12 cellular contexts compared by ENCODE assay signal in genomic region chr6:139137716-139138115, GRCh38. TPM values are rescaled to one million over a fixed set of nuclear protein-coding genes. Genes with fewer than 3 reads are reported as not detected.
A peak's percentile ranks its signal among the peaks of the same experiment; 100 is the strongest.
DNase-seq lines count a peak whose midpoint lies in the region; ATAC-seq lines count a peak whose summit lies in the region.
"Had no signal": no experiment of that assay in that cellular context is flagged by ENCODE, and none has a peak within 500 bp of the region (broad histone marks: within the 10 kb centered on the region; RNA-seq: fewer than 3 reads in every experiment).

No MANE protein-coding gene starts in this region.

- 100% methylated on average over 2 of the region's 2 CpGs for WGBS in mesenchymal stem cell

- POLR2A ChIA-PET in activated naive CD8-positive, alpha-beta T cell treated with anti-CD3 and anti-CD28 coated beads, Interleukin-2, amount 10 ng/mL, durations not matched to agents 7 days and 5 days (lab: Charles Lee): interaction anchor here (0.5 to 5.0 kb wide), 15 partner anchors 9 to 237 kb away, joined by 3 to 23 read pairs (median 4); partner anchors contain the start of genes ABRACL and CITED2

- H3K4me1 Mint-ChIP-seq in stimulated activated naive CD8-positive, alpha-beta T cell treated with anti-CD3 and anti-CD28 coated beads, Interleukin-15, Interleukin-2, amounts not matched to agents 100 ng/mL and 50 ng/mL, for 24 hours (ENCODE audit: low read depth): peaks cover 75% of the 10 kb centered on the region
- peaks cover 45% of the 10 kb centered on the region for H3K4me1 Mint-ChIP-seq in activated naive CD8-positive, alpha-beta T cell treated with anti-CD3 and anti-CD28 coated beads, Interleukin-2, amount 10 ng/mL, durations not matched to agents 7 days and 5 days

- peak overlapping the region in 1 of 2 experiments; percentile 17 for H3K4me3 ChIP-seq in mesenchymal stem cell (ENCODE audit: insufficient read depth in 1 of 2, low read depth in 1 of 2, low read length in 2 of 2)
- H3K4me3 ChIP-seq: SJCRH30 had no signal

- H3K9me3 ChIP-seq in mesenchymal stem cell (ENCODE audit: control insufficient read depth, low read length): no peaks in the 10 kb centered on the region
- H3K9me3 ChIP-seq: SJCRH30 had no signal

- no peak overlapping the region for H3K4me2 ChIP-seq in mesenchymal stem cell (ENCODE audit: low read length, poor library complexity, severe bottlenecking)

- no peak overlapping the region for H2BK120ac ChIP-seq in mesenchymal stem cell (ENCODE audit: low read depth, low read length)

- H3K4ac ChIP-seq in mesenchymal stem cell (ENCODE audit: low read depth in 1 of 2, low read length in 2 of 2): no peak overlapping the region

- no peak overlapping the region for H3K14ac ChIP-seq in mesenchymal stem cell (ENCODE audit: low read length in 2 of 2)

- H3K27ac Mint-ChIP-seq in stimulated activated naive CD8-positive, alpha-beta T cell treated with anti-CD3 and anti-CD28 coated beads, Interleukin-15, Interleukin-2, amounts not matched to agents 100 ng/mL and 50 ng/mL, for 24 hours: peak overlapping the region; percentile 89
- H3K27ac Mint-ChIP-seq in activated naive CD8-positive, alpha-beta T cell treated with anti-CD3 and anti-CD28 coated beads, Interleukin-2, amount 10 ng/mL, durations not matched to agents 7 days and 5 days: peak overlapping the region; percentile 89

- no peaks in the 10 kb centered on the region for H3K27me3 ChIP-seq in mesenchymal stem cell (ENCODE audit: control insufficient read depth in 1 of 2, insufficient read depth in 1 of 2, low read length in 2 of 2)
- H3K27me3 ChIP-seq: SJCRH30 had no signal

- DNase-seq in stimulated activated naive CD8-positive, alpha-beta T cell treated with anti-CD3 and anti-CD28 coated beads, Interleukin-15, Interleukin-2, amounts not matched to agents 100 U/mL and 50 U/mL, for 24 hours: no peak
- no peak for DNase-seq in activated naive CD8-positive, alpha-beta T cell treated with anti-CD3 and anti-CD28 coated beads, Interleukin-2, amount 10 ng/mL, durations not matched to agents 7 days and 5 days
- DNase-seq in mesenchymal stem cell (no peak), SW480 (ENCODE audit: low spot score) (no peak)
- DNase-seq: NCI-H2227 treated with DMSO at 0.1 percent for 48 hours; SJCRH30; stimulated activated CD4-positive, alpha-beta T cell treated with anti-CD3 and anti-CD28 coated beads, Interleukin-4, amount 100 ng/mL, for 1 hour had no signal

- peaks cover 21% of the 10 kb centered on the region for H3K79me1 ChIP-seq in mesenchymal stem cell (replicated peaks; ENCODE audit: low read length, poor library complexity, severe bottlenecking)

- H2BK15ac ChIP-seq in mesenchymal stem cell (ENCODE audit: low read depth, poor library complexity, severe bottlenecking): no peak overlapping the region

- H3K9me3 Mint-ChIP-seq in stimulated activated naive CD8-positive, alpha-beta T cell treated with anti-CD3 and anti-CD28 coated beads, Interleukin-15, Interleukin-2, amounts not matched to agents 100 ng/mL and 50 ng/mL, for 24 hours: no peaks in the 10 kb centered on the region
- H3K9me3 Mint-ChIP-seq in activated naive CD8-positive, alpha-beta T cell treated with anti-CD3 and anti-CD28 coated beads, Interleukin-2, amount 10 ng/mL, durations not matched to agents 7 days and 5 days: no peaks in the 10 kb centered on the region

- H2AFZ ChIP-seq in mesenchymal stem cell (ENCODE audit: low read depth, low read length): no peak overlapping the region

- no peaks in the 10 kb centered on the region for H3K27me3 Mint-ChIP-seq in stimulated activated naive CD8-positive, alpha-beta T cell treated with anti-CD3 and anti-CD28 coated beads, Interleukin-15, Interleukin-2, amounts not matched to agents 100 ng/mL and 50 ng/mL, for 24 hours
- no peaks in the 10 kb centered on the region for H3K27me3 Mint-ChIP-seq in activated naive CD8-positive, alpha-beta T cell treated with anti-CD3 and anti-CD28 coated beads, Interleukin-2, amount 10 ng/mL, durations not matched to agents 7 days and 5 days

- no peak overlapping the region for H3K18ac ChIP-seq in mesenchymal stem cell (ENCODE audit: low read depth in 1 of 2, low read length in 2 of 2)

- H3K9ac ChIP-seq in mesenchymal stem cell (ENCODE audit: low read length): peak overlapping the region; percentile 93

- no peak overlapping the region for H2BK5ac ChIP-seq in mesenchymal stem cell (ENCODE audit: low read depth, low read length, poor library complexity, severe bottlenecking)

- H3K36me3 Mint-ChIP-seq in stimulated activated naive CD8-positive, alpha-beta T cell treated with anti-CD3 and anti-CD28 coated beads, Interleukin-15, Interleukin-2, amounts not matched to agents 100 ng/mL and 50 ng/mL, for 24 hours (ENCODE audit: low read depth): peaks cover 26% of the 10 kb centered on the region
- peaks cover 22% of the 10 kb centered on the region for H3K36me3 Mint-ChIP-seq in activated naive CD8-positive, alpha-beta T cell treated with anti-CD3 and anti-CD28 coated beads, Interleukin-2, amount 10 ng/mL, durations not matched to agents 7 days and 5 days

- peak overlapping the region; percentile 85 for H3K4me3 Mint-ChIP-seq in stimulated activated naive CD8-positive, alpha-beta T cell treated with anti-CD3 and anti-CD28 coated beads, Interleukin-15, Interleukin-2, amounts not matched to agents 100 ng/mL and 50 ng/mL, for 24 hours
- H3K4me3 Mint-ChIP-seq in activated naive CD8-positive, alpha-beta T cell treated with anti-CD3 and anti-CD28 coated beads, Interleukin-2, amount 10 ng/mL, durations not matched to agents 7 days and 5 days: peak overlapping the region; percentile 82

- no peak overlapping the region for H2AK5ac ChIP-seq in mesenchymal stem cell (ENCODE audit: low read length, severe bottlenecking)

- no peak overlapping the region for H2BK12ac ChIP-seq in mesenchymal stem cell (ENCODE audit: low read length in 2 of 2)

- H3K4me1 ChIP-seq in mesenchymal stem cell (ENCODE audit: control insufficient read depth, insufficient read depth, low read depth, low read length): peaks cover 3% of the 10 kb centered on the region

- no peak overlapping the region for H3K27ac ChIP-seq in mesenchymal stem cell (ENCODE audit: low read length, poor library complexity, severe bottlenecking)
- H3K27ac ChIP-seq: C4-2B, SJCRH30 had no signal

- no peak overlapping the region for H4K8ac ChIP-seq in mesenchymal stem cell (ENCODE audit: low read length)

- ATAC-seq in stimulated activated naive CD8-positive, alpha-beta T cell treated with anti-CD3 and anti-CD28 coated beads, Interleukin-15, Interleukin-2, amounts not matched to agents 100 U/mL and 50 U/mL, for 24 hours: no peak
- no peak for ATAC-seq in activated naive CD8-positive, alpha-beta T cell treated with anti-CD3 and anti-CD28 coated beads, Interleukin-2, amount 10 ng/mL, durations not matched to agents 7 days and 5 days (ENCODE audit: low read depth)
- no peak for ATAC-seq in GM18907 (IDR thresholded peaks at IDR 0.05; ENCODE audit: unreplicated experiment)
- no peak for ATAC-seq in GM18868 (IDR thresholded peaks at IDR 0.05; ENCODE audit: unreplicated experiment)
- no peak for ATAC-seq in HG03571 (IDR thresholded peaks at IDR 0.05; ENCODE audit: unreplicated experiment)

- no peak overlapping the region for H4K91ac ChIP-seq in mesenchymal stem cell (ENCODE audit: low read length)

- no peak overlapping the region for H3K23ac ChIP-seq in mesenchymal stem cell (ENCODE audit: low read length in 2 of 2)

- no peaks in the 10 kb centered on the region for H3K36me3 ChIP-seq in mesenchymal stem cell (ENCODE audit: control insufficient read depth in 1 of 2, insufficient read depth in 2 of 2, low read depth in 1 of 2, low read length in 2 of 2)

RNA-seq across cellular contexts. Expression of gene HECA, which starts 2.8 kb away (rescaled TPM):
- 10 to 100 TPM; 73.3 to 78.2 TPM for total RNA-seq in activated naive CD8-positive, alpha-beta T cell treated with anti-CD3 and anti-CD28 coated beads, Interleukin-2, amount 10 ng/mL, durations not matched to agents 7 days and 5 days
- polyA plus RNA-seq in mesenchymal stem cell (2013, experiment 1 of 2): 9.4 TPM
- 9.6 TPM for polyA plus RNA-seq in mesenchymal stem cell (2013, experiment 2 of 2)
